Comparison of ENCODE assay signal across 13 cellular contexts in the genomic region with DNA sequence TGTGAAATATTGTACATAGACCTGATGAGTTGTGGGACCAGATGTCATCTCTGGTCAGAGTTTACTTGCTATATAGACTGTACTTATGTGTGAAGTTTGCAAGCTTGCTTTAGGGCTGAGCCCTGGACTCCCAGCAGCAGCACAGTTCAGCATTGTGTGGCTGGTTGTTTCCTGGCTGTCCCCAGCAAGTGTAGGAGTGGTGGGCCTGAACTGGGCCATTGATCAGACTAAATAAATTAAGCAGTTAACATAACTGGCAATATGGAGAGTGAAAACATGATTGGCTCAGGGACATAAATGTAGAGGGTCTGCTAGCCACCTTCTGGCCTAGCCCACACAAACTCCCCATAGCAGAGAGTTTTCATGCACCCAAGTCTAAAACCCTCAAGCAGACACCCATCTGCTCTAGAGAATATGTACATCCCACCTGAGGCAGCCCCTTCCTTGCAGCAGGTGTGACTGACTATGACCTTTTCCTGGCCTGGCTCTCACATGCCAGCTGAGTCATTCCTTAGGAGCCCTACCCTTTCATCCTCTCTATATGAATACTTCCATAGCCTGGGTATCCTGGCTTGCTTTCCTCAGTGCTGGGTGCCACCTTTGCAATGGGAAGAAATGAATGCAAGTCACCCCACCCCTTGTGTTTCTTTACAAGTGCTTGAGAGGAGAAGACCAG. TPM values are rescaled to one million over a fixed set of nuclear protein-coding genes. Genes with fewer than 3 reads are reported as not detected.
DNase-seq lines count a peak whose midpoint lies in the region; ATAC-seq, FAIRE-seq and TF ChIP-seq lines count a peak whose summit lies in the region.
"Had no signal": no experiment of that assay in that cellular context is flagged by ENCODE, and none has a peak within 500 bp of the region (broad histone marks: within the 10 kb centered on the region; RNA-seq: fewer than 3 reads in every experiment).

No MANE protein-coding gene starts in this region.

- H3K9me3 Mint-ChIP-seq in T-helper 2 cell treated with Interferon-gamma antibody and Interleukin-4, amounts not matched to agents 5 μg/mL and 100 μg/mL, for 36 hours, result no peaks in the 10 kb centered on the region
- H3K9me3 Mint-ChIP-seq in T-cell (no peaks in the 10 kb centered on the region), endothelial cell (ENCODE audit: unreplicated experiment) (no peaks in the 10 kb centered on the region)
- H3K9me3 Mint-ChIP-seq: nephron had no signal

- no peak for TF ChIP-seq CTCF in endothelial cell (IDR thresholded peaks at IDR 0.05; ENCODE audit: unreplicated experiment)
- no peak for TF ChIP-seq CTCF in spleen (IDR thresholded peaks at IDR 0.05 in 8 of 11, conservative IDR thresholded peaks at IDR 0.05 in 3 of 11)

- H3K9me3 ChIP-seq in spleen (no peaks in the 10 kb centered on the region), small intestine (ENCODE audit: control insufficient read depth, low read depth) (no peaks in the 10 kb centered on the region)
- H3K9me3 ChIP-seq: gastroesophageal sphincter had no signal

- H3K4me1 ChIP-seq in spleen (peaks cover 4 to 73% (median 36%) of the 10 kb centered on the region in 6 donors), small intestine (ENCODE audit: control insufficient read depth in 2 of 2, insufficient read depth in 1 of 2, low read depth in 1 of 2, low read length in 1 of 2) (no peaks in the 10 kb centered on the region)

- POLR2A ChIA-PET in T-cell (lab: Charles Lee), result interaction anchor here (0.6 to 3.7 kb wide), 5 partner anchors 8 to 17 kb away, joined by 3 to 65 read pairs (median 5); partner anchors contain the start of gene PIK3IP1 (in 2 of the 2)

- H3K36me3 ChIP-seq in spleen (peaks cover 3 to 98% (median 88%) of the 10 kb centered on the region in 6 donors), small intestine (ENCODE audit: control insufficient read depth in 2 of 2, insufficient read depth in 2 of 2, low read length in 2 of 2) (peaks cover 6 to 13% of the 10 kb centered on the region in 2 donors)

- peak overlapping the region; percentile 63 for H3K4me3 Mint-ChIP-seq in T-helper 2 cell treated with Interferon-gamma antibody and Interleukin-4, amounts not matched to agents 5 μg/mL and 100 μg/mL, for 36 hours
- H3K4me3 Mint-ChIP-seq in T-cell (peak overlapping the region; percentile 28 to 67 (median 61)), endothelial cell (ENCODE audit: unreplicated experiment) (peak overlapping the region; percentile 16)
- H3K4me3 Mint-ChIP-seq: nephron had no signal

- peaks cover 49% of the 10 kb centered on the region for H3K4me1 Mint-ChIP-seq in T-helper 2 cell treated with Interferon-gamma antibody and Interleukin-4, amounts not matched to agents 5 μg/mL and 100 μg/mL, for 36 hours (ENCODE audit: low read depth)
- peaks cover 89 to 95% (median 94%) of the 10 kb centered on the region in 3 donors for H3K4me1 Mint-ChIP-seq in T-cell
- peaks cover 35% of the 10 kb centered on the region for H3K4me1 Mint-ChIP-seq in endothelial cell (ENCODE audit: unreplicated experiment)

- H3K27ac ChIP-seq in spleen (peak overlapping the region in 7 of 8 donors; percentile 1 to 99 (median 64)), small intestine (ENCODE audit: low read depth in 1 of 2, low read length in 1 of 2) (peak overlapping the region in 1 of 2 donors; percentile 65)

- H3K4me3 ChIP-seq in spleen (no peak overlapping the region), small intestine (ENCODE audit: low read depth in 1 of 2, low read length in 2 of 2) (no peak overlapping the region)
- H3K4me3 ChIP-seq: gastroesophageal sphincter had no signal

- no peaks in the 10 kb centered on the region for H3K27me3 ChIP-seq in spleen (replicated peaks in 1 of 7)
- no peaks in the 10 kb centered on the region for H3K27me3 ChIP-seq in small intestine (ENCODE audit: control insufficient read depth in 2 of 2, insufficient read depth in 2 of 2, low read length in 2 of 2)
- H3K27me3 ChIP-seq: gastroesophageal sphincter had no signal

- no peak for TF ChIP-seq POLR2A in spleen (IDR thresholded peaks at IDR 0.05)

- DNase-seq in T-helper 2 cell treated with Interferon-gamma antibody and Interleukin-4, amounts not matched to agents 5 μg/mL and 100 μg/mL, for 36 hours (ENCODE audit: low spot score), result no peak
- DNase-seq in T-helper 2 cell, result no peak
- peak in 2 of 34 experiments; percentile 20 to 30 for DNase-seq in T-cell
- no peak for DNase-seq in endothelial cell (ENCODE audit: low spot score)
- no peak for DNase-seq in spleen
- no peak for DNase-seq in stimulated activated CD4-positive, alpha-beta T cell treated with anti-CD3 and anti-CD28 coated beads, Interleukin-4, amount 100 ng/mL, for 1 hour
- no peak for DNase-seq in small intestine
- no peak for DNase-seq in sciatic nerve (ENCODE audit: low spot score)
- DNase-seq: amygdala, islet precursor cell, SW 1271 had no signal

- ATAC-seq in T-cell (replicated peaks in 1 of 4) (peak in 1 of 4 experiments; percentile 5), sciatic nerve (no peak)
- ATAC-seq: gastroesophageal sphincter had no signal

- H3K27ac Mint-ChIP-seq in T-helper 2 cell treated with Interferon-gamma antibody and Interleukin-4, amounts not matched to agents 5 μg/mL and 100 μg/mL, for 36 hours, result peak overlapping the region; percentile 91
- peak overlapping the region; percentile 99 to 100 for H3K27ac Mint-ChIP-seq in T-cell
- peak overlapping the region; percentile 53 for H3K27ac Mint-ChIP-seq in endothelial cell (ENCODE audit: unreplicated experiment)
- H3K27ac Mint-ChIP-seq: nephron had no signal

- intact Hi-C loops in spleen (cut with DNase I; ENCODE audit: low total_unique reads), result loop anchor here (10.0 kb wide), 1 partner anchor 65 kb away; the partner anchor contains the start of gene LIMK2
- intact Hi-C loops in sciatic nerve (cut with DNase I), result loop anchor here (10.0 kb wide), 1 partner anchor 75 kb away; no protein-coding TSS in a partner anchor

- CTCF ChIA-PET in T-cell (lab: Charles Lee), result interaction anchor here in 1 of 2 donors (0.6 to 1.0 kb wide), 4 partner anchors 11 to 381 kb away, joined by 3 to 5 read pairs (median 5); no protein-coding TSS in a partner anchor

- peaks cover 77% of the 10 kb centered on the region for H3K36me3 Mint-ChIP-seq in T-helper 2 cell treated with Interferon-gamma antibody and Interleukin-4, amounts not matched to agents 5 μg/mL and 100 μg/mL, for 36 hours (ENCODE audit: low read depth)
- H3K36me3 Mint-ChIP-seq in T-cell (peaks cover 67% of the 10 kb centered on the region), endothelial cell (ENCODE audit: low read depth, unreplicated experiment) (peaks cover 52% of the 10 kb centered on the region)

- no peaks in the 10 kb centered on the region for H3K27me3 Mint-ChIP-seq in T-helper 2 cell treated with Interferon-gamma antibody and Interleukin-4, amounts not matched to agents 5 μg/mL and 100 μg/mL, for 36 hours (ENCODE audit: low read depth)
- H3K27me3 Mint-ChIP-seq in T-cell (no peaks in the 10 kb centered on the region), endothelial cell (ENCODE audit: unreplicated experiment) (peaks cover 18% of the 10 kb centered on the region)

- FAIRE-seq in small intestine (lab: Jason Lieb, UNC), result no peak

RNA-seq across cellular contexts. Expression of gene PIK3IP1, which starts 12.3 kb away (rescaled TPM):
- total RNA-seq in T-cell (100 to 1,000 TPM; 460 to 628 (median 478) TPM), endothelial cell (ENCODE audit: unreplicated experiment) (13.4 TPM), spleen (100 to 1,000 TPM in 5 of 7 donors, 10 to 100 TPM in 2; 36.6 to 152 (median 104) TPM), sciatic nerve (58.5 TPM)
- polyA plus RNA-seq in spleen (10 to 100 TPM; 36.1 to 94.7 (median 40.6) TPM), small intestine (10 to 100 TPM in 1 of 3 donors, 1 to 10 TPM in 2; 3.1 to 16.4 (median 5.7) TPM)
